ENCODE assay signal across 24 cellular contexts in genomic region chr19:50501568-50502475, GRCh38. TPM values are rescaled to one million over a fixed set of nuclear protein-coding genes. Genes with fewer than 3 reads are reported as not detected.
DNase-seq lines count a peak whose midpoint lies in the region; ATAC-seq and TF ChIP-seq lines count a peak whose summit lies in the region.
"Had no signal": no experiment of that assay in that cellular context is flagged by ENCODE, and none has a peak within 500 bp of the region (broad histone marks: within the 10 kb centered on the region; RNA-seq: fewer than 3 reads in every experiment).

No MANE protein-coding gene starts in this region.

- H3K4me3 ChIP-seq in thyroid gland (replicated peaks in 1 of 3) (peak overlapping the region in 1 of 3 donors; percentile 16), MG63 (no peak overlapping the region)
- H3K4me3 ChIP-seq: GM23248, neural progenitor cell had no signal

- H3K27me3 ChIP-seq in thyroid gland (no peaks in the 10 kb centered on the region), MG63 (peaks cover 13% of the 10 kb centered on the region)

- H3K9me3 ChIP-seq in thyroid gland (no peaks in the 10 kb centered on the region), MG63 (no peaks in the 10 kb centered on the region)
- H3K9me3 ChIP-seq: Caco-2 had no signal

- ATAC-seq in HG03378 (IDR thresholded peaks at IDR 0.05; ENCODE audit: unreplicated experiment): no peak

- WGBS in thyroid gland, 2 donors: 34 to 43% methylated on average over 25 of the region's 25 CpGs

- H3K4me1 ChIP-seq in thyroid gland: peaks cover 28 to 30% of the 10 kb centered on the region in 2 donors

- H3K27ac Mint-ChIP-seq in glutamatergic neuron (ENCODE audit: unreplicated experiment) (peak overlapping the region; percentile 38), mesothelial cell of epicardium (peak overlapping the region; percentile 30)
- H3K27ac Mint-ChIP-seq: activated CD4-positive, alpha-beta T cell treated with anti-CD3 and anti-CD28 coated beads, Interleukin-2, amount 10 ng/mL, durations not matched to agents 24 days and 14 days; B cell had no signal

- peaks cover 3% of the 10 kb centered on the region for H3K9me3 Mint-ChIP-seq in glutamatergic neuron (ENCODE audit: unreplicated experiment)
- no peaks in the 10 kb centered on the region for H3K9me3 Mint-ChIP-seq in mesothelial cell of epicardium
- H3K9me3 Mint-ChIP-seq: activated CD4-positive, alpha-beta T cell treated with anti-CD3 and anti-CD28 coated beads, Interleukin-2, amount 10 ng/mL, durations not matched to agents 24 days and 14 days; neural progenitor cell had no signal

- TF ChIP-seq CTCF in glutamatergic neuron (IDR thresholded peaks at IDR 0.05; ENCODE audit: partially characterized antibody, unreplicated experiment) (no peak), mesothelial cell of epicardium (IDR thresholded peaks at IDR 0.05; ENCODE audit: unreplicated experiment) (no peak), thyroid gland (IDR thresholded peaks at IDR 0.05) (no peak)

- H3K36me3 ChIP-seq in thyroid gland (peaks cover 0 to 6% of the 10 kb centered on the region in 2 donors), MG63 (no peaks in the 10 kb centered on the region)
- H3K36me3 ChIP-seq: neural progenitor cell had no signal

- H3K4me1 Mint-ChIP-seq in glutamatergic neuron (ENCODE audit: low read depth, unreplicated experiment): peaks cover 2% of the 10 kb centered on the region
- peaks cover 3% of the 10 kb centered on the region for H3K4me1 Mint-ChIP-seq in mesothelial cell of epicardium
- H3K4me1 Mint-ChIP-seq: activated CD4-positive, alpha-beta T cell treated with anti-CD3 and anti-CD28 coated beads, Interleukin-2, amount 10 ng/mL, durations not matched to agents 24 days and 14 days; B cell had no signal

- H3K4me3 Mint-ChIP-seq in glutamatergic neuron (ENCODE audit: unreplicated experiment) (no peak overlapping the region), mesothelial cell of epicardium (no peak overlapping the region)
- H3K4me3 Mint-ChIP-seq: activated CD4-positive, alpha-beta T cell treated with anti-CD3 and anti-CD28 coated beads, Interleukin-2, amount 10 ng/mL, durations not matched to agents 24 days and 14 days; B cell; neural progenitor cell had no signal

- DNase-seq in DMS 273 (lab: John Stamatoyannopoulos, UW; ENCODE audit: unreplicated experiment) (peak; percentile 35), DMS 273 treated with DMSO at 0.1 percent for 48 hours (lab: John Stamatoyannopoulos, UW) (no peak), glutamatergic neuron (peak; percentile 25), mesothelial cell of epicardium (ENCODE audit: low spot score in 2 of 2, unreplicated experiment in 2 of 2) (no peak), thyroid gland (peak; percentile 96 to 97), MG63 (no peak), D341Med (ENCODE audit: low spot score) (no peak)
- DNase-seq: activated CD8-positive, alpha-beta memory T cell treated with anti-CD3 and anti-CD28 coated beads, Interleukin-2, amount 50 U/mL, for 48 hours; activated gamma-delta T cell; amygdala; GM23248; NCI-H1092; NCI-H2081 treated with DMSO at 0.1 percent for 48 hours; NCI-H510A treated with DMSO at 0.1 percent for 48 hours; stimulated activated CD4-positive, alpha-beta T cell treated with anti-CD3 and anti-CD28 coated beads, Interleukin-12 subunit alpha, Interleukin-12 subunit beta, amount 100 ng/mL, for 4 hours had no signal

- peak in 1 of 2 donors; percentile 73 for TF ChIP-seq POLR2A in thyroid gland (IDR thresholded peaks at IDR 0.05)

- H3K27ac ChIP-seq in thyroid gland: peak overlapping the region; percentile 88 to 97 (median 91)
- H3K27ac ChIP-seq: 22Rv1, GM23248, neural progenitor cell, RWPE1 had no signal

- intact Hi-C loops in thyroid gland (cut with DNase I): no loop called here

- H3K36me3 Mint-ChIP-seq in glutamatergic neuron (ENCODE audit: unreplicated experiment) (no peaks in the 10 kb centered on the region), mesothelial cell of epicardium (peaks cover 2% of the 10 kb centered on the region)
- H3K36me3 Mint-ChIP-seq: neural progenitor cell had no signal

- H3K27me3 Mint-ChIP-seq in glutamatergic neuron (ENCODE audit: unreplicated experiment) (peaks cover 2% of the 10 kb centered on the region), mesothelial cell of epicardium (ENCODE audit: low read depth) (peaks cover 15% of the 10 kb centered on the region)
- H3K27me3 Mint-ChIP-seq: activated CD4-positive, alpha-beta T cell treated with anti-CD3 and anti-CD28 coated beads, Interleukin-2, amount 10 ng/mL, durations not matched to agents 24 days and 14 days; B cell had no signal

RNA-seq across cellular contexts. Expression of gene JOSD2, which starts 9.2 kb away (rescaled TPM):
- total RNA-seq in glutamatergic neuron (ENCODE audit: unreplicated experiment) (19.1 TPM), mesothelial cell of epicardium (16.4 to 18.7 TPM (median 17.5 TPM) in 3 replicates), thyroid gland (10 to 100 TPM; 23.9 to 49.5 (median 41.3) TPM)
- 92.8 and 140 TPM in 2 replicates for total RNA-seq in MG63 (2014; rRNA removed; shearing (Covaris generic); ENCODE audit: low replicate concordance)

RNA-seq across cellular contexts. Expression of gene ASPDH, which starts 11.9 kb away (rescaled TPM):
- total RNA-seq in glutamatergic neuron (ENCODE audit: unreplicated experiment): not detected
- 0.70 TPM in 1 of 3 replicates, not detected in the others for total RNA-seq in mesothelial cell of epicardium
- total RNA-seq in thyroid gland: not detected
- not detected in 2 replicates for total RNA-seq in MG63 (2014; rRNA removed; shearing (Covaris generic); ENCODE audit: low replicate concordance)
- total RNA-seq: activated CD4-positive, alpha-beta T cell treated with anti-CD3 and anti-CD28 coated beads, Interleukin-2, amount 10 ng/mL, durations not matched to agents 24 days and 14 days; B cell; Caco-2; GM23248; HT-29; mesenteric fat pad had no signal

RNA-seq across cellular contexts. Expression of gene GARIN5A, which starts 25.2 kb away (rescaled TPM):
- total RNA-seq in glutamatergic neuron (ENCODE audit: unreplicated experiment) (5.2 TPM), mesothelial cell of epicardium (10.1 to 12.7 TPM (median 11.5 TPM) in 3 replicates), thyroid gland (1 to 10 TPM; 1.4 to 8.1 (median 5.0) TPM)
- total RNA-seq in MG63 (2014; rRNA removed; shearing (Covaris generic); ENCODE audit: low replicate concordance): 1.2 TPM in 1 of 2 replicates, not detected in the other
- total RNA-seq: GM23248 had no signal

RNA-seq across cellular contexts. Expression of gene EMC10, which starts 25.5 kb away (rescaled TPM):
- total RNA-seq in glutamatergic neuron (ENCODE audit: unreplicated experiment) (98.8 TPM), mesothelial cell of epicardium (175 to 181 TPM (median 176 TPM) in 3 replicates), thyroid gland (100 to 1,000 TPM; 139 to 250 (median 214) TPM)
- 98.5 and 127 TPM in 2 replicates for total RNA-seq in MG63 (2014; rRNA removed; shearing (Covaris generic); ENCODE audit: low replicate concordance)

Comparison
In these comparisons a context has a peak if more than half of its experiments do, and no peak if none do; other contexts are left out.
1. DNase-seq: peak in DMS 273 (single experiment), glutamatergic neuron (single experiment) and thyroid gland (2 of 2); none in DMS 273 treated with DMSO at 0.1 percent for 48 hours (single experiment), mesothelial cell of epicardium (0 of 2), MG63 (single experiment) and D341Med (single experiment).